9 cellular contexts compared by ENCODE assay signal in genomic region chr5:36692791-36693763, GRCh38.
DNase-seq lines count a peak whose midpoint lies in the region; ATAC-seq, FAIRE-seq and TF ChIP-seq lines count a peak whose summit lies in the region.
"Had no signal": no experiment of that assay in that cellular context is flagged by ENCODE, and none has a peak within 500 bp of the region (broad histone marks: within the 10 kb centered on the region; RNA-seq: fewer than 3 reads in every experiment).

No MANE protein-coding gene starts in this region.

- H3K79me2 ChIP-seq in Karpas-422 (ENCODE audit: low read length) (no peaks in the 10 kb centered on the region), endothelial cell of umbilical vein (ENCODE audit: control insufficient read depth, insufficient read depth, low read length) (no peaks in the 10 kb centered on the region)

- peaks cover 19% of the 10 kb centered on the region for H3K4me1 Mint-ChIP-seq in memory B cell
- peaks cover 34% of the 10 kb centered on the region for H3K4me1 Mint-ChIP-seq in stimulated activated memory B cell treated with anti-CD40 and anti-IgM and Interleukin-4, amounts not matched to agents 10 μg/mL and 1 μg/mL and 100 μg/mL, for 72 hours

- no peak overlapping the region for H3K9ac ChIP-seq in Karpas-422 (ENCODE audit: low read length)
- no peak overlapping the region for H3K9ac ChIP-seq in endothelial cell of umbilical vein (replicated peaks; ENCODE audit: extremely low read depth, insufficient read depth, low read length)

- peak; percentile 52 for ATAC-seq in memory B cell (ENCODE audit: low read depth)
- peak; percentile 80 for ATAC-seq in stimulated activated memory B cell treated with anti-CD40 and anti-IgM and Interleukin-4, amounts not matched to agents 10 μg/mL and 1 μg/mL and 100 μg/mL, for 72 hours

- H3K4me3 ChIP-seq in Karpas-422 (ENCODE audit: low read length) (no peak overlapping the region), WERI-Rb-1 (ENCODE audit: low read depth, low read length) (peak overlapping the region; percentile 54), endothelial cell of umbilical vein (replicated peaks in 1 of 3; ENCODE audit: insufficient read depth in 1 of 3, low read depth in 1 of 3, low read length in 3 of 3) (peak overlapping the region in 1 of 3 experiments; percentile 15)

- BruUV-seq in endothelial cell of umbilical vein (replicated peaks; lab: Mats Ljungman, UMichigan): no TSS peak

- H4K20me1 ChIP-seq in Karpas-422 (ENCODE audit: insufficient read depth, low read depth, low read length): no peaks in the 10 kb centered on the region
- H4K20me1 ChIP-seq in endothelial cell of umbilical vein (replicated peaks; ENCODE audit: control insufficient read depth, extremely low read depth, insufficient read depth, low read length): no peaks in the 10 kb centered on the region

- dilution Hi-C loops in endothelial cell of umbilical vein (cut with MboI; ENCODE audit: extremely low pct_ligation_motif_present, low sequenced_read_pairs): no loop called here

- TF ChIP-seq POLR2A in endothelial cell of umbilical vein (IDR thresholded peaks at IDR 0.05; ENCODE audit: low read depth, low read length): no peak

- no peaks in the 10 kb centered on the region for H3K36me3 ChIP-seq in Karpas-422 (ENCODE audit: insufficient read depth, low read length)
- H3K36me3 ChIP-seq in WERI-Rb-1: no peaks in the 10 kb centered on the region
- H3K36me3 ChIP-seq in endothelial cell of umbilical vein (ENCODE audit: control insufficient read depth in 2 of 2, extremely low read depth in 1 of 2, insufficient read depth in 2 of 2, low read length in 2 of 2): no peaks in the 10 kb centered on the region

- no peaks in the 10 kb centered on the region for H3K36me3 Mint-ChIP-seq in memory B cell
- no peaks in the 10 kb centered on the region for H3K36me3 Mint-ChIP-seq in stimulated activated memory B cell treated with anti-CD40 and anti-IgM and Interleukin-4, amounts not matched to agents 10 μg/mL and 1 μg/mL and 100 μg/mL, for 72 hours

- no peaks in the 10 kb centered on the region for H3K9me3 Mint-ChIP-seq in memory B cell
- no peaks in the 10 kb centered on the region for H3K9me3 Mint-ChIP-seq in stimulated activated memory B cell treated with anti-CD40 and anti-IgM and Interleukin-4, amounts not matched to agents 10 μg/mL and 1 μg/mL and 100 μg/mL, for 72 hours

- H3K9me1 ChIP-seq in endothelial cell of umbilical vein (replicated peaks; ENCODE audit: control insufficient read depth, extremely low read depth, insufficient read depth, low read length): no peaks in the 10 kb centered on the region

- POLR2A ChIA-PET in endothelial cell of umbilical vein (lab: Charles Lee): no interaction called here

- H3K4me3 Mint-ChIP-seq in memory B cell: peak overlapping the region; percentile 67
- H3K4me3 Mint-ChIP-seq in stimulated activated memory B cell treated with anti-CD40 and anti-IgM and Interleukin-4, amounts not matched to agents 10 μg/mL and 1 μg/mL and 100 μg/mL, for 72 hours: peak overlapping the region; percentile 74

- CTCF ChIA-PET in endothelial cell of umbilical vein (lab: Charles Lee): interaction anchor here (0.7 to 8.1 kb wide), 20 partner anchors 8 to 622 kb away, joined by 3 to 277 read pairs (median 4); partner anchors contain the start of gene NADK2

- intact Hi-C loops in endothelial cell of umbilical vein (cut with micrococcal nuclease): loop anchor here (1.0 kb wide), 6 partner anchors 186 to 614 kb away; no protein-coding TSS in a partner anchor

- H3K27me3 ChIP-seq in Karpas-422 (ENCODE audit: low read length) (no peaks in the 10 kb centered on the region), WERI-Rb-1 (ENCODE audit: insufficient read depth, low read depth, severe bottlenecking) (no peaks in the 10 kb centered on the region), endothelial cell of umbilical vein (ENCODE audit: control insufficient read depth in 2 of 2, insufficient read depth in 2 of 2, low read length in 2 of 2) (peaks cover 0 to 5% of the 10 kb centered on the region in 2 experiments)

- H3K9me3 ChIP-seq in Karpas-422 (ENCODE audit: low read length) (no peaks in the 10 kb centered on the region), WERI-Rb-1 (ENCODE audit: severe bottlenecking) (no peaks in the 10 kb centered on the region), endothelial cell of umbilical vein (replicated peaks; ENCODE audit: control insufficient read depth, insufficient read depth, low read length) (no peaks in the 10 kb centered on the region)

- FAIRE-seq in endothelial cell of umbilical vein (lab: Jason Lieb, UNC): peak; percentile 76
- FAIRE-seq: A204.1 had no signal

- H3K27ac Mint-ChIP-seq in memory B cell: no peak overlapping the region
- H3K27ac Mint-ChIP-seq in stimulated activated memory B cell treated with anti-CD40 and anti-IgM and Interleukin-4, amounts not matched to agents 10 μg/mL and 1 μg/mL and 100 μg/mL, for 72 hours: no peak overlapping the region

- H3K27ac ChIP-seq in Karpas-422 (ENCODE audit: low read length): no peak overlapping the region
- peak overlapping the region; percentile 38; the same call in 1 of the 2 replicates for H3K27ac ChIP-seq in WERI-Rb-1
- H3K27ac ChIP-seq in endothelial cell of umbilical vein (ENCODE audit: insufficient read depth, low read depth, low read length): no peak overlapping the region

- peak in 2 of 3 experiments; percentile 38 to 41 for DNase-seq in NCI-H1417 (lab: John Stamatoyannopoulos, UW)
- no peak for DNase-seq in NCI-H1417 treated with DMSO at 0.1 percent for 48 hours (lab: John Stamatoyannopoulos, UW)
- peak; percentile 69 for DNase-seq in H4 (ENCODE audit: low spot score)
- DNase-seq in Karpas-422: peak; percentile 83
- DNase-seq in WERI-Rb-1: peak; percentile 89
- peak; percentile 64 for DNase-seq in endothelial cell of umbilical vein (ENCODE audit: low read depth, low spot score)
- peak; percentile 25 to 57 for DNase-seq in memory B cell (ENCODE audit: low spot score in 2 of 2)

- peak; percentile 86 for TF ChIP-seq CTCF in WERI-Rb-1 (IDR thresholded peaks at IDR 0.05; ENCODE audit: low read depth, low read length)
- peak; percentile 67 to 80 for TF ChIP-seq CTCF in endothelial cell of umbilical vein (IDR thresholded peaks at IDR 0.05; ENCODE audit: extremely low read depth in 1 of 2, insufficient read depth in 1 of 2, low read depth in 1 of 2, low read length in 2 of 2)

- H3K4me2 ChIP-seq in Karpas-422 (ENCODE audit: low read depth, low read length, poor library complexity, severe bottlenecking): no peak overlapping the region
- peak overlapping the region; percentile 45 for H3K4me2 ChIP-seq in endothelial cell of umbilical vein (ENCODE audit: insufficient read depth, low read length)

- H2AFZ ChIP-seq in Karpas-422 (ENCODE audit: low read length) (no peak overlapping the region), endothelial cell of umbilical vein (ENCODE audit: low read depth, low read length) (peak overlapping the region; percentile 86)

- H3K9me2 ChIP-seq in Karpas-422 (replicated peaks; ENCODE audit: insufficient read depth, low read length): no peaks in the 10 kb centered on the region

- peaks cover 18% of the 10 kb centered on the region for H3K4me1 ChIP-seq in Karpas-422 (ENCODE audit: low read length)
- no peaks in the 10 kb centered on the region for H3K4me1 ChIP-seq in endothelial cell of umbilical vein (ENCODE audit: control insufficient read depth, extremely low read depth, insufficient read depth, low read length)

- no peaks in the 10 kb centered on the region for H3K27me3 Mint-ChIP-seq in memory B cell
- no peaks in the 10 kb centered on the region for H3K27me3 Mint-ChIP-seq in stimulated activated memory B cell treated with anti-CD40 and anti-IgM and Interleukin-4, amounts not matched to agents 10 μg/mL and 1 μg/mL and 100 μg/mL, for 72 hours

TF ChIP-seq in endothelial cell of umbilical vein, 7 proteins besides CTCF, POLR2A, EP300 and RAD21:
- TF ChIP-seq MYC (IDR thresholded peaks at IDR 0.05; ENCODE audit: low read depth, low read length): no peak
